In genomic region chr11:10808553-10809372, GRCh38 we compare ENCODE assay signal across 8 cellular contexts. TPM values are rescaled to one million over a fixed set of nuclear protein-coding genes. Genes with fewer than 3 reads are reported as not detected.
DNase-seq lines count a peak whose midpoint lies in the region; ATAC-seq, FAIRE-seq and TF ChIP-seq lines count a peak whose summit lies in the region.

TSS of gene EIF4G2 (minus strand) at chr11:10808926.

- 2% methylated on average over 25 of the region's 65 CpGs for whole genome bisulfite sequencing in HepG2 (ENCODE audit: low lambda C conversion rate)

- POLR2A ChIA-PET in HepG2 (lab: Yijun Ruan, JAX): interaction anchor here (0.7 to 4.5 kb wide), 48 partner anchors 8 to 1844 kb away, joined by 3 to 130 read pairs (median 5); partner anchors contain the start of genes CTR9, RNF141, TMEM9B and USP47

- peaks cover 3% of the 10 kb centered on the region; the same call in 1 of the 2 replicates for H4K20me1 ChIP-seq in HepG2 (ENCODE audit: insufficient read depth, low read length)

- peaks cover 44% of the 10 kb centered on the region for H3K79me2 ChIP-seq in HepG2 (ENCODE audit: insufficient read depth, low read length)

- H3K4me3 ChIP-seq in HepG2 (replicated peaks in 1 of 3; ENCODE audit: insufficient read depth in 1 of 3, low read depth in 2 of 3, low read length in 3 of 3): peak within 1 kb of the TSS; percentile 88 to 99 (median 96)

- peaks cover 6 to 33% of the 10 kb centered on the region in 2 experiments for H3K36me3 ChIP-seq in HepG2 (replicated peaks in 1 of 2; ENCODE audit: control insufficient read depth in 1 of 2, insufficient read depth in 2 of 2, low read length in 2 of 2)

- no peak for TF ChIP-seq CTCF in C4-2B (conservative IDR thresholded peaks at IDR 0.05)
- peak; percentile 18; the same call in 1 of the 2 replicates for TF ChIP-seq CTCF in HepG2 (CRISPR knock-in tag; IDR thresholded peaks at IDR 0.05)

- ATAC-seq in GM19395 (IDR thresholded peaks at IDR 0.05; ENCODE audit: unreplicated experiment): peak; percentile 92
- ATAC-seq in HG03565 (IDR thresholded peaks at IDR 0.05; ENCODE audit: unreplicated experiment): peak; percentile 95
- peak; percentile 97 for ATAC-seq in HepG2

- peak within 1 kb of the TSS; percentile 99 for H3K9ac ChIP-seq in HepG2 (ENCODE audit: insufficient read depth, low read depth, low read length)

- 0 out of 4 replicates have a peak, but pooled peaks of 1 of the 2 experiments have one; percentile 40 for TF ChIP-seq EP300 in HepG2 (IDR thresholded peaks at IDR 0.05; ENCODE audit: low read depth in 2 of 2, low read length in 2 of 2)
- no peak for TF ChIP-seq EP300 in HepG2 (CRISPR knock-in tag; IDR thresholded peaks at IDR 0.05; ENCODE audit: borderline replicate concordance)

- peaks cover 40% of the 10 kb centered on the region for H3K4me1 ChIP-seq in HepG2 (ENCODE audit: insufficient read depth, low read length)

- no peaks in the 10 kb centered on the region; a peak in 1 of 5 replicates for H3K27me3 ChIP-seq in HepG2 (ENCODE audit: control insufficient read depth in 1 of 2, insufficient read depth in 2 of 2, low read length in 2 of 2)

- in situ Hi-C loops in HepG2 (cut with HindIII; ENCODE audit: extremely low pct_ligation_motif_present, low pct_unique_long_range_greater_than_20kb): loop anchor here (5.0 kb wide), 1 partner anchor 49 kb away; the partner anchor contains the start of gene ZBED5

- peak within 1 kb of the TSS; percentile 93 for H3K4me2 ChIP-seq in HepG2 (ENCODE audit: low read depth, low read length)

- intact Hi-C loops in HepG2 (cut with micrococcal nuclease; ENCODE audit: unreplicated experiment): loop anchor here (2.0 to 5.0 kb wide), 3 partner anchors 50 to 521 kb away; partner anchors contain the start of gene ZBED5

- peak; percentile 100 for TF ChIP-seq POLR2A in HepG2 (IDR thresholded peaks at IDR 0.05; ENCODE audit: insufficient read depth in 1 of 2, low read depth in 2 of 2, low read length in 2 of 2)

- no peak for TF ChIP-seq RAD21 in HepG2 (CRISPR knock-in tag; IDR thresholded peaks at IDR 0.05)

- H2AFZ ChIP-seq in HepG2 (ENCODE audit: low read length): no peak within 1 kb of the TSS

- peak; percentile 98 for DNase-seq in NCI-H774 (lab: John Stamatoyannopoulos, UW)
- peak; percentile 96 to 97 for DNase-seq in activated CD4-positive, alpha-beta T cell treated with anti-CD3 and anti-CD28 coated beads, Interleukin-2, amount 50 U/mL, for 4 hours
- peak; percentile 99 for DNase-seq in dermis blood vessel endothelial cell
- DNase-seq in HepG2 (ENCODE audit: low spot score): peak; percentile 95
- peak; percentile 97 for DNase-seq in stimulated activated CD4-positive, alpha-beta T cell treated with anti-CD3 and anti-CD28 coated beads, Interleukin-4, amount 100 ng/mL, for 1 hour

- H3K9me3 ChIP-seq in HepG2 (ENCODE audit: low read length): no peaks in the 10 kb centered on the region

- CTCF ChIA-PET in HepG2 (lab: Yijun Ruan, JAX; ENCODE audit: low intra/inter-chr PET ratio, low total read pairs): no interaction called here

- BruUV-seq in HepG2 (replicated peaks; lab: Mats Ljungman, UMichigan): no TSS peak

- H3K27ac ChIP-seq in C4-2B (peak within 1 kb of the TSS; percentile 100), HepG2 (ENCODE audit: extremely low read length, insufficient read depth, low read length) (peak within 1 kb of the TSS; percentile 96)

- peak; percentile 67 for FAIRE-seq in HepG2 (lab: Jason Lieb, UNC)

TF ChIP-seq in HepG2, 621 proteins besides CTCF, POLR2A, EP300 and RAD21 (continues in another document):
- TF ChIP-seq IKZF1 (IDR thresholded peaks at IDR 0.05) (no peak), KDM2A (CRISPR knock-in tag; IDR thresholded peaks at IDR 0.05; ENCODE audit: borderline replicate concordance, low read depth) (peak; percentile 86; the same call in 1 of the 2 replicates), DBP (CRISPR knock-in tag; IDR thresholded peaks at IDR 0.05; ENCODE audit: not compliant biosample characterization) (peak; percentile 45), ZNF441 (CRISPR knock-in tag; IDR thresholded peaks at IDR 0.05; ENCODE audit: borderline replicate concordance) (peak; percentile 59; the same call in 1 of the 2 replicates), ZNF781 (CRISPR knock-in tag; IDR thresholded peaks at IDR 0.05; ENCODE audit: borderline replicate concordance, not compliant biosample characterization) (peak; percentile 63), ZNF850 (CRISPR knock-in tag; conservative IDR thresholded peaks at IDR 0.05) (0 out of 2 replicates have a peak, but pooled peaks have one; percentile 7), U2AF1 (optimal IDR thresholded peaks at IDR 0.05; ENCODE audit: low read depth, low read length) (peak; percentile 68), DNMT3B (CRISPR knock-in tag; conservative IDR thresholded peaks at IDR 0.05) (no peak), REPIN1 (CRISPR knock-in tag; IDR thresholded peaks at IDR 0.05; ENCODE audit: borderline replicate concordance, low read depth) (peak; percentile 38), SAP130 (CRISPR knock-in tag; IDR thresholded peaks at IDR 0.05; ENCODE audit: low read depth) (peak; percentile 82), RXRA (CRISPR knock-in tag; IDR thresholded peaks at IDR 0.05) (peak; percentile 65), MYPOP (CRISPR knock-in tag; IDR thresholded peaks at IDR 0.05) (peak; percentile 100), SP4 (CRISPR knock-in tag; IDR thresholded peaks at IDR 0.05) (peak; percentile 29), ZNF790 (CRISPR knock-in tag; IDR thresholded peaks at IDR 0.05; ENCODE audit: borderline replicate concordance) (0 out of 2 replicates have a peak, but pooled peaks have one; percentile 62)
- TF ChIP-seq, protein P1, sequence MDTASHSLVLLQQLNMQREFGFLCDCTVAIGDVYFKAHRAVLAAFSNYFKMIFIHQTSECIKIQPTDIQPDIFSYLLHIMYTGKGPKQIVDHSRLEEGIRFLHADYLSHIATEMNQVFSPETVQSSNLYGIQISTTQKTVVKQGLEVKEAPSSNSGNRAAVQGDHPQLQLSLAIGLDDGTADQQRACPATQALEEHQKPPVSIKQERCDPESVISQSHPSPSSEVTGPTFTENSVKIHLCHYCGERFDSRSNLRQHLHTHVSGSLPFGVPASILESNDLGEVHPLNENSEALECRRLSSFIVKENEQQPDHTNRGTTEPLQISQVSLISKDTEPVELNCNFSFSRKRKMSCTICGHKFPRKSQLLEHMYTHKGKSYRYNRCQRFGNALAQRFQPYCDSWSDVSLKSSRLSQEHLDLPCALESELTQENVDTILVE (CRISPR knock-in tag; IDR thresholded peaks at IDR 0.05): peak; percentile 21; the same call in 1 of the 2 replicates
- TF ChIP-seq, protein P2, sequence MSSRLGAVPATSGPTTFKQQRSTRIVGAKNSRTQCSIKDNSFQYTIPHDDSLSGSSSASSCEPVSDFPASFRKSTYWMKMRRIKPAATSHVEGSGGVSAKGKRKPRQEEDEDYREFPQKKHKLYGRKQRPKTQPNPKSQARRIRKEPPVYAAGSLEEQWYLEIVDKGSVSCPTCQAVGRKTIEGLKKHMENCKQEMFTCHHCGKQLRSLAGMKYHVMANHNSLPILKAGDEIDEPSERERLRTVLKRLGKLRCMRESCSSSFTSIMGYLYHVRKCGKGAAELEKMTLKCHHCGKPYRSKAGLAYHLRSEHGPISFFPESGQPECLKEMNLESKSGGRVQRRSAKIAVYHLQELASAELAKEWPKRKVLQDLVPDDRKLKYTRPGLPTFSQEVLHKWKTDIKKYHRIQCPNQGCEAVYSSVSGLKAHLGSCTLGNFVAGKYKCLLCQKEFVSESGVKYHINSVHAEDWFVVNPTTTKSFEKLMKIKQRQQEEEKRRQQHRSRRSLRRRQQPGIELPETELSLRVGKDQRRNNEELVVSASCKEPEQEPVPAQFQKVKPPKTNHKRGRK (CRISPR knock-in tag; IDR thresholded peaks at IDR 0.05): no peak

RNA-seq across cellular contexts. Expression of gene EIF4G2, which starts in this region (rescaled TPM):
- total RNA-seq in dermis blood vessel endothelial cell (646 and 1,063 TPM in 2 replicates), HepG2 (2016; rRNA removed; fragmentation: Illumina TruSeq; extraction: Trizol) (546 and 803 TPM in 2 replicates)
- total RNA-seq in HepG2 (2016; cell fraction: cytosol; rRNA removed; fragmentation: Illumina TruSeq; extraction: Trizol; ENCODE audit: low read depth): 73.8 and 95.4 TPM in 2 replicates
- total RNA-seq in HepG2 (2016; cell fraction: insoluble cytoplasmic fraction; rRNA removed; fragmentation: Illumina TruSeq; extraction: Trizol): 522 and 797 TPM in 2 replicates
- total RNA-seq in HepG2 (2016; cell fraction: membrane; rRNA removed; fragmentation: Illumina TruSeq; extraction: Trizol): 313 and 368 TPM in 2 replicates
- total RNA-seq in HepG2 (2016; cell fraction: nucleus; rRNA removed; fragmentation: Illumina TruSeq; extraction: Trizol): 384 and 431 TPM in 2 replicates
- polyA plus RNA-seq in HepG2 (2011; rRNA removed): 290 and 362 TPM in 2 replicates
- 158 and 238 TPM in 2 replicates for polyA plus RNA-seq in HepG2 (2011; cell fraction: cytosol; rRNA removed)
- polyA plus RNA-seq in HepG2 (2011; cell fraction: nucleus; rRNA removed): 257 and 286 TPM in 2 replicates
- polyA plus RNA-seq in HepG2 (2012): 312 and 316 TPM in 2 replicates
- polyA plus RNA-seq in HepG2 (2016; cell fraction: cytosol; fragmentation: Illumina TruSeq; extraction: Trizol; ENCODE audit: low read depth): 33.7 and 42.4 TPM in 2 replicates
- 793 and 841 TPM in 2 replicates for polyA plus RNA-seq in HepG2 (2016; cell fraction: insoluble cytoplasmic fraction; fragmentation: Illumina TruSeq; extraction: Trizol; ENCODE audit: low read depth)
- 156 and 196 TPM in 2 replicates for polyA plus RNA-seq in HepG2 (2016; cell fraction: membrane; fragmentation: Illumina TruSeq; extraction: Trizol; ENCODE audit: low read depth)
- 494 and 516 TPM in 2 replicates for polyA plus RNA-seq in HepG2 (2016; cell fraction: nucleus; fragmentation: Illumina TruSeq; extraction: Trizol; ENCODE audit: insufficient read depth, low read depth)
- 292 and 575 TPM in 2 replicates for polyA minus RNA-seq in HepG2 (2011; rRNA and poly(A)+ RNA removed; ENCODE audit: low replicate concordance)
- 452 and 495 TPM in 2 replicates for polyA minus RNA-seq in HepG2 (2011; cell fraction: cytosol; rRNA and poly(A)+ RNA removed)
- 406 and 495 TPM in 2 replicates for polyA minus RNA-seq in HepG2 (2011; cell fraction: nucleus; rRNA and poly(A)+ RNA removed)

Comparison
In these comparisons a context has a peak if more than half of its experiments do, and no peak if none do; other contexts are left out.
1. Peak in every context shown above with its lines: DNase-seq, ATAC-seq, H3K4me3 ChIP-seq and H3K27ac ChIP-seq.